ENCODE assay signal across 18 cellular contexts in the genomic region with DNA sequence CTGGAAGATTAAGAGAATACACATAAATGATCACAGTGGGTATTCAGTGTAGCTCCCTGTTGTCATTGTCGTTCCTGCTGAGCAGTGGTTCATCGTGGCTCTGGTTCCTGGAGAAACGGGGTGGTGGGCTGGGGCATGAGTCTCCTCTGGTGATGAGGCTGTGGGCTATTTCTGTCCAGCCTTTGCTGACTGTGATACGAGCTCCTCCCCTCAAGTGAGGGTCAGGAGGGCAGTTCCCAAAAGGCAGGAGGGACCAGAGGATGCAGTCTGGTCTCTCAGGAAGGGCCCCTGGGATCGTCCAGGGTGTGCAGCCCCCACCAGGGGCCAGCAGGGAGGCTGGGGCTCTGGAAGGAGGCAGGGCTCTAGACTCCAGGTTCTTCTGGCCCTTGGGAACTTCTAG. TPM values are rescaled to one million over a fixed set of nuclear protein-coding genes. Genes with fewer than 3 reads are reported as not detected.
DNase-seq lines count a peak whose midpoint lies in the region; ATAC-seq and TF ChIP-seq lines count a peak whose summit lies in the region.
"Had no signal": no experiment of that assay in that cellular context is flagged by ENCODE, and none has a peak within 500 bp of the region (broad histone marks: within the 10 kb centered on the region; RNA-seq: fewer than 3 reads in every experiment).

No MANE protein-coding gene starts in this region.

- POLR2A ChIA-PET in activated CD4-positive, alpha-beta memory T cell treated with anti-CD3 and anti-CD28 coated beads, Interleukin-2, amount 10 ng/mL, durations not matched to agents 7 days and 5 days (lab: Charles Lee), result no interaction called here
- POLR2A ChIA-PET in activated CD4-positive, alpha-beta memory T cell treated with anti-CD3 and anti-CD28 coated beads for 36 hours (lab: Charles Lee), result no interaction called here

- ATAC-seq in RWPE2 (ENCODE audit: low read depth), result no peak
- ATAC-seq: GM12878 had no signal

- CTCF ChIA-PET in activated CD4-positive, alpha-beta memory T cell treated with anti-CD3 and anti-CD28 coated beads, Interleukin-2, amount 10 ng/mL, durations not matched to agents 7 days and 5 days (lab: Charles Lee), result no interaction called here
- CTCF ChIA-PET in activated CD4-positive, alpha-beta memory T cell treated with anti-CD3 and anti-CD28 coated beads for 36 hours (lab: Charles Lee), result interaction anchor here (3.6 to 4.3 kb wide), 2 partner anchors 125 to 164 kb away, joined by 18 to 31 read pairs; no protein-coding TSS in a partner anchor

- no peaks in the 10 kb centered on the region for H3K36me3 Mint-ChIP-seq in activated CD4-positive, alpha-beta memory T cell treated with anti-CD3 and anti-CD28 coated beads, Interleukin-2, amount 10 ng/mL, durations not matched to agents 7 days and 5 days (ENCODE audit: low read depth)
- no peaks in the 10 kb centered on the region for H3K36me3 Mint-ChIP-seq in activated CD4-positive, alpha-beta memory T cell treated with anti-CD3 and anti-CD28 coated beads for 36 hours

- no peak overlapping the region for H3K27ac Mint-ChIP-seq in activated CD4-positive, alpha-beta memory T cell treated with anti-CD3 and anti-CD28 coated beads, Interleukin-2, amount 10 ng/mL, durations not matched to agents 7 days and 5 days
- no peak overlapping the region for H3K27ac Mint-ChIP-seq in activated CD4-positive, alpha-beta memory T cell treated with anti-CD3 and anti-CD28 coated beads for 36 hours
- H3K27ac Mint-ChIP-seq: B cell; CD4-positive, alpha-beta T cell had no signal

- H3K9me3 ChIP-seq in RWPE2 (ENCODE audit: severe bottlenecking), result no peaks in the 10 kb centered on the region
- H3K9me3 ChIP-seq: HAP-1 had no signal

- H3K4me3 Mint-ChIP-seq in activated CD4-positive, alpha-beta memory T cell treated with anti-CD3 and anti-CD28 coated beads, Interleukin-2, amount 10 ng/mL, durations not matched to agents 7 days and 5 days, result no peak overlapping the region
- no peak overlapping the region for H3K4me3 Mint-ChIP-seq in activated CD4-positive, alpha-beta memory T cell treated with anti-CD3 and anti-CD28 coated beads for 36 hours
- H3K4me3 Mint-ChIP-seq: B cell; CD4-positive, alpha-beta T cell had no signal

- no peaks in the 10 kb centered on the region for H3K36me3 ChIP-seq in RWPE2 (ENCODE audit: low read depth)
- H3K36me3 ChIP-seq: HAP-1 had no signal

- H3K27ac ChIP-seq in RWPE2 (ENCODE audit: poor library complexity, severe bottlenecking) (no peak overlapping the region), substantia nigra (ENCODE audit: low read depth, low read length, poor library complexity, severe bottlenecking) (no peak overlapping the region)

- no peaks in the 10 kb centered on the region for H3K4me1 Mint-ChIP-seq in activated CD4-positive, alpha-beta memory T cell treated with anti-CD3 and anti-CD28 coated beads, Interleukin-2, amount 10 ng/mL, durations not matched to agents 7 days and 5 days
- no peaks in the 10 kb centered on the region for H3K4me1 Mint-ChIP-seq in activated CD4-positive, alpha-beta memory T cell treated with anti-CD3 and anti-CD28 coated beads for 36 hours (ENCODE audit: low read depth)
- H3K4me1 Mint-ChIP-seq: B cell had no signal

- H3K27me3 Mint-ChIP-seq in activated CD4-positive, alpha-beta memory T cell treated with anti-CD3 and anti-CD28 coated beads, Interleukin-2, amount 10 ng/mL, durations not matched to agents 7 days and 5 days, result peaks cover 4% of the 10 kb centered on the region
- peaks cover 8% of the 10 kb centered on the region for H3K27me3 Mint-ChIP-seq in activated CD4-positive, alpha-beta memory T cell treated with anti-CD3 and anti-CD28 coated beads for 36 hours

- H3K4me3 ChIP-seq in RWPE2 (ENCODE audit: severe bottlenecking), result no peak overlapping the region
- H3K4me3 ChIP-seq: GM12878, HAP-1 had no signal

- no peaks in the 10 kb centered on the region for H3K4me1 ChIP-seq in RWPE2 (ENCODE audit: insufficient read depth, poor library complexity, severe bottlenecking)
- H3K4me1 ChIP-seq: HAP-1 had no signal

- no peak for TF ChIP-seq CTCF in RWPE2 (IDR thresholded peaks at IDR 0.05; ENCODE audit: poor library complexity, severe bottlenecking)

- intact Hi-C loops in activated CD4-positive, alpha-beta memory T cell treated with anti-CD3 and anti-CD28 coated beads for 36 hours (cut with micrococcal nuclease), result no loop called here

- H3K9me3 Mint-ChIP-seq in activated CD4-positive, alpha-beta memory T cell treated with anti-CD3 and anti-CD28 coated beads, Interleukin-2, amount 10 ng/mL, durations not matched to agents 7 days and 5 days, result no peaks in the 10 kb centered on the region
- no peaks in the 10 kb centered on the region for H3K9me3 Mint-ChIP-seq in activated CD4-positive, alpha-beta memory T cell treated with anti-CD3 and anti-CD28 coated beads for 36 hours
- H3K9me3 Mint-ChIP-seq: CD4-positive, alpha-beta T cell had no signal

- peaks cover 10% of the 10 kb centered on the region for H3K27me3 ChIP-seq in RWPE2 (ENCODE audit: insufficient read depth, poor library complexity, severe bottlenecking)

- peak; percentile 6 for DNase-seq in activated CD4-positive, alpha-beta memory T cell treated with anti-CD3 and anti-CD28 coated beads, Interleukin-2, amount 10 ng/mL, durations not matched to agents 7 days and 5 days
- no peak for DNase-seq in activated CD4-positive, alpha-beta memory T cell treated with anti-CD3 and anti-CD28 coated beads for 36 hours
- peak; percentile 59 for DNase-seq in RWPE2 (ENCODE audit: low spot score)
- peak; percentile 2 for DNase-seq in iPS-NIHi7 (ENCODE audit: extremely low spot score)
- DNase-seq in stimulated activated CD8-positive, alpha-beta memory T cell treated with anti-CD3 and anti-CD28 coated beads, Interleukin-4, amount 100 ng/mL, for 48 hours, result peak; percentile 0
- no peak for DNase-seq in hippocampal formation (lab: John Stamatoyannopoulos, UW)
- no peak for DNase-seq in NCI-H1417 treated with DMSO at 0.1 percent for 48 hours (lab: John Stamatoyannopoulos, UW)
- DNase-seq in substantia nigra (lab: John Stamatoyannopoulos, UW), result no peak
- DNase-seq: 8988T; ACHN; C1 segment of cervical spinal cord; Calu3; CD4-positive, alpha-beta T cell; DMS79; GOT3 had no signal

RNA-seq across cellular contexts. Expression of a gene that starts 31.1 kb away (rescaled TPM):
- 10 to 100 TPM; 40.2 to 44.2 TPM for total RNA-seq in activated CD4-positive, alpha-beta memory T cell treated with anti-CD3 and anti-CD28 coated beads, Interleukin-2, amount 10 ng/mL, durations not matched to agents 7 days and 5 days
- 10 to 100 TPM; 18.5 to 18.8 TPM for total RNA-seq in activated CD4-positive, alpha-beta memory T cell treated with anti-CD3 and anti-CD28 coated beads for 36 hours

RNA-seq across cellular contexts. Expression of a gene that starts 38.7 kb away (rescaled TPM):
- total RNA-seq in activated CD4-positive, alpha-beta memory T cell treated with anti-CD3 and anti-CD28 coated beads, Interleukin-2, amount 10 ng/mL, durations not matched to agents 7 days and 5 days, result 10 to 100 TPM; 17.6 to 19.4 TPM
- 10 to 100 TPM; 17.3 to 17.8 TPM for total RNA-seq in activated CD4-positive, alpha-beta memory T cell treated with anti-CD3 and anti-CD28 coated beads for 36 hours

Comparison
In these comparisons a context has a peak if more than half of its experiments do, and no peak if none do; other contexts are left out.
1. DNase-seq: peak in activated CD4-positive, alpha-beta memory T cell treated with anti-CD3 and anti-CD28 coated beads, Interleukin-2, amount 10 ng/mL, durations not matched to agents 7 days and 5 days (single experiment), RWPE2 (single experiment), iPS-NIHi7 (single experiment) and stimulated activated CD8-positive, alpha-beta memory T cell treated with anti-CD3 and anti-CD28 coated beads, Interleukin-4, amount 100 ng/mL, for 48 hours (single experiment); none in activated CD4-positive, alpha-beta memory T cell treated with anti-CD3 and anti-CD28 coated beads for 36 hours (single experiment), hippocampal formation (0 of 2), NCI-H1417 treated with DMSO at 0.1 percent for 48 hours (single experiment) and substantia nigra (0 of 49).